Comparison of ENCODE assay signal across 33 cellular contexts in the genomic region with DNA sequence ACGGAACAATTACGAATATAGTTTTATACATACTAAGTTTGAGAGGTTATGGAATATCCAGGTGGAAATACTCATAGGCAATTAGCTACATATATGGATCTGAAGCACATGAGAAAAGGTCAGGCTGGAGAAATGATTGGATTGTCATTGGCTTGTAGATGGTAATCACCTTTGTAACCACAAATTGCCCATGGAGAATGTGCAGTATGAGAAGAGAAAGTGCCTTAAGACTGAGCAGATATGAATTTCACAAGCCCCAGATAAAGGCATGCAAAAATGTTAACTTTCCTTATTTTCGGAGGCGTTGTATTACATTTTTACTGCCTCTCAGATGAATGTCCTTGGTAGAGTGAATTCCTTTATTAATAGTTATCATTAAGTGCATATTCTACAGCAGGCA. TPM values are rescaled to one million over a fixed set of nuclear protein-coding genes. Genes with fewer than 3 reads are reported as not detected.
"Had no signal": no experiment of that assay in that cellular context is flagged by ENCODE, and none has a peak within 500 bp of the region (broad histone marks: within the 10 kb centered on the region; RNA-seq: fewer than 3 reads in every experiment).

No MANE protein-coding gene starts in this region.

- H3K27ac ChIP-seq: adrenal gland, ascending aorta, body of pancreas, brain microvascular endothelial cell, breast epithelium, cardiac muscle cell had no signal

- H3K27me3 ChIP-seq: adrenal gland, ascending aorta, body of pancreas, brain microvascular endothelial cell, breast epithelium, cardiac muscle cell had no signal

- ATAC-seq: activated naive CD4-positive, alpha-beta T cell treated with anti-CD3 and anti-CD28 coated beads, Interleukin-2, amount 50 U/mL, for 72 hours; activated naive CD8-positive, alpha-beta T cell treated with anti-CD3 and anti-CD28 coated beads, Interleukin-2, amount 50 U/mL, for 24 hours; activated T-cell treated with anti-CD3 and anti-CD28 coated beads, Interleukin-2, amount 50 U/mL, for 4 hours; activated T-cell treated with anti-CD3 and anti-CD28 coated beads, Interleukin-2, amount 50 U/mL, for 72 hours; activated T-helper 17 cell treated with anti-CD3 and anti-CD28 coated beads, Interleukin-2, amount 50 U/mL, for 72 hours; body of pancreas had no signal

- DNase-seq: activated effector memory CD4-positive, alpha-beta T cell treated with anti-CD3 and anti-CD28 coated beads, Interleukin-2, amount 50 U/mL, for 16 hours; activated effector memory CD4-positive, alpha-beta T cell treated with Interleukin-2 at 50 U/mL for 16 hours; activated gamma-delta T cell; activated gamma-delta T cell treated with Interleukin-2 at 50 U/mL for 16 hours; activated naive CD4-positive, alpha-beta T cell; activated naive CD4-positive, alpha-beta T cell treated with anti-CD3 and anti-CD28 coated beads for 36 hours; activated naive CD4-positive, alpha-beta T cell treated with anti-CD3 and anti-CD28 coated beads, Interleukin-2, amount 10 ng/mL, durations not matched to agents 7 days and 5 days; activated naive CD4-positive, alpha-beta T cell treated with anti-CD3 and anti-CD28 coated beads, Interleukin-2, amount 50 U/mL, for 16 hours; activated naive CD4-positive, alpha-beta T cell treated with Interleukin-2 at 50 U/mL for 16 hours; activated naive CD8-positive, alpha-beta T cell treated with anti-CD3 and anti-CD28 coated beads for 36 hours; activated naive CD8-positive, alpha-beta T cell treated with anti-CD3 and anti-CD28 coated beads, Interleukin-2, amount 10 ng/mL, durations not matched to agents 7 days and 5 days; activated naive CD8-positive, alpha-beta T cell treated with anti-CD3 and anti-CD28 coated beads, Interleukin-2, amount 50 U/mL, for 24 hours; activated T-cell treated with anti-CD3 and anti-CD28 coated beads, Interleukin-2, amount 50 U/mL, for 24 hours; activated T-cell treated with anti-CD3 and anti-CD28 coated beads, Interleukin-2, amount 50 U/mL, for 4 hours; activated T-cell treated with anti-CD3 and anti-CD28 coated beads, Interleukin-2, amount 50 U/mL, for 48 hours; activated T-cell treated with anti-CD3 and anti-CD28 coated beads, Interleukin-2, amount 50 U/mL, for 72 hours; adrenal gland; amniotic stem cell; amygdala; anterior cingulate cortex; aorta; body of pancreas; brain microvascular endothelial cell; caudate nucleus; central memory CD4-positive, alpha-beta T cell; cerebellar nuclear complex had no signal

- H3K4me3 ChIP-seq: adrenal gland, ascending aorta, body of pancreas, breast epithelium, cardiac muscle cell had no signal

- H3K36me3 ChIP-seq: adrenal gland, ascending aorta, brain microvascular endothelial cell, breast epithelium, cardiac muscle cell had no signal

- H3K4me1 ChIP-seq: adrenal gland, ascending aorta, body of pancreas, breast epithelium had no signal

- FAIRE-seq: astrocyte, bronchial epithelial cell had no signal

- H3K9me3 ChIP-seq: adrenal gland, ascending aorta, body of pancreas, breast epithelium had no signal

RNA-seq across cellular contexts. Expression of gene ACVR1C, which starts 33.1 kb away (rescaled TPM):
- total RNA-seq: ascending aorta had no signal
- polyA plus RNA-seq: cardiac muscle cell had no signal
